ENCODE assay signal across 21 cellular contexts in genomic region chr16:86496262-86496928, GRCh38. TPM values are rescaled to one million over a fixed set of nuclear protein-coding genes. Genes with fewer than 3 reads are reported as not detected.
A peak's percentile ranks its signal among the peaks of the same experiment; 100 is the strongest.
DNase-seq lines count a peak whose midpoint lies in the region; ATAC-seq and TF ChIP-seq lines count a peak whose summit lies in the region.
"Had no signal": no experiment of that assay in that cellular context is flagged by ENCODE, and none has a peak within 500 bp of the region (broad histone marks: within the 10 kb centered on the region; RNA-seq: fewer than 3 reads in every experiment).

No MANE protein-coding gene starts in this region.

- H3K27me3 Mint-ChIP-seq in type B pancreatic cell: peaks cover 94% of the 10 kb centered on the region

- TF ChIP-seq CTCF in esophagus squamous epithelium (IDR thresholded peaks at IDR 0.05) (no peak), type B pancreatic cell (conservative IDR thresholded peaks at IDR 0.05) (no peak)

- DNase-seq in activated T-cell treated with anti-CD3 and anti-CD28 coated beads, Interleukin-2, amount 50 U/mL, for 48 hours: peak; percentile 16 to 22
- DNase-seq in activated T-cell treated with anti-CD3 and anti-CD28 coated beads, Interleukin-2, amount 50 U/mL, for 1 hour: no peak
- no peak for DNase-seq in esophagus squamous epithelium (lab: John Stamatoyannopoulos, UW)
- DNase-seq in type B pancreatic cell (ENCODE audit: extremely low spot score, unreplicated experiment): no peak
- no peak for DNase-seq in SIG-M5 treated with dmso at 0.1 percent for 504 hours (lab: John Stamatoyannopoulos, UW; ENCODE audit: unreplicated experiment)
- DNase-seq in DMS 273 (lab: John Stamatoyannopoulos, UW; ENCODE audit: unreplicated experiment): no peak
- DNase-seq: ACHN; activated CD4-positive, alpha-beta T cell treated with anti-CD3 and anti-CD28 coated beads for 36 hours; anterior cingulate cortex; DMS79 treated with DMSO at 0.1 percent for 48 hours; gastrocnemius medialis; NCI-H2081; NCI-H524 treated with DMSO at 0.1 percent for 48 hours; OCI-M1; stimulated activated naive CD4-positive, alpha-beta T cell treated with Interleukin-2 at 50 U/mL for 16 hours had no signal

- no peaks in the 10 kb centered on the region for H3K36me3 Mint-ChIP-seq in type B pancreatic cell
- H3K36me3 Mint-ChIP-seq: CD4-positive, alpha-beta memory T cell had no signal

- H3K27ac Mint-ChIP-seq in type B pancreatic cell: no peak overlapping the region
- H3K27ac Mint-ChIP-seq: activated CD4-positive, alpha-beta T cell treated with anti-CD3 and anti-CD28 coated beads for 36 hours; activated T-helper 17 cell treated with anti-CD3 and anti-CD28 coated beads, Interleukin-2, amount 50 U/mL, for 72 hours; CD4-positive, alpha-beta memory T cell had no signal

- ATAC-seq in HG03097 (IDR thresholded peaks at IDR 0.05; ENCODE audit: low FRiP score, unreplicated experiment): no peak
- ATAC-seq: activated CD4-positive, alpha-beta T cell treated with anti-CD3 and anti-CD28 coated beads for 36 hours; activated T-helper 17 cell treated with anti-CD3 and anti-CD28 coated beads, Interleukin-2, amount 50 U/mL, for 72 hours; gastrocnemius medialis had no signal

- H3K9me3 ChIP-seq in esophagus squamous epithelium: no peaks in the 10 kb centered on the region
- H3K9me3 ChIP-seq in muscle layer of duodenum (ENCODE audit: control insufficient read depth in 1 of 2, low read length in 2 of 2): no peaks in the 10 kb centered on the region
- H3K9me3 ChIP-seq: gastrocnemius medialis, SJSA1 had no signal

- no peaks in the 10 kb centered on the region for H3K36me3 ChIP-seq in esophagus squamous epithelium
- H3K36me3 ChIP-seq in muscle layer of duodenum (ENCODE audit: control insufficient read depth in 1 of 2, insufficient read depth in 2 of 2, low read length in 2 of 2): no peaks in the 10 kb centered on the region
- H3K36me3 ChIP-seq: gastrocnemius medialis had no signal

- intact Hi-C loops in esophagus squamous epithelium (cut with DNase I): no loop called here

- H3K4me3 ChIP-seq in esophagus squamous epithelium (peak overlapping the region; percentile 5 to 63 (median 42)), muscle layer of duodenum (ENCODE audit: low read depth in 1 of 2, low read length in 2 of 2) (peak overlapping the region; percentile 19 to 57)
- H3K4me3 ChIP-seq: gastrocnemius medialis had no signal

- peaks cover 4 to 72% (median 10%) of the 10 kb centered on the region in 3 donors for H3K4me1 ChIP-seq in esophagus squamous epithelium
- peaks cover 0 to 17% of the 10 kb centered on the region in 2 donors for H3K4me1 ChIP-seq in muscle layer of duodenum (ENCODE audit: control insufficient read depth in 1 of 2, insufficient read depth in 2 of 2, low read length in 2 of 2)

- H3K4me3 Mint-ChIP-seq in type B pancreatic cell: peak overlapping the region; percentile 69
- H3K4me3 Mint-ChIP-seq: activated CD4-positive, alpha-beta T cell treated with anti-CD3 and anti-CD28 coated beads for 36 hours; activated T-helper 17 cell treated with anti-CD3 and anti-CD28 coated beads, Interleukin-2, amount 50 U/mL, for 72 hours; CD4-positive, alpha-beta memory T cell had no signal

- 11 to 20% methylated on average over 12 to 18 of the region's 34 CpGs for WGBS in esophagus squamous epithelium, 2 donors

- H3K9me3 Mint-ChIP-seq in type B pancreatic cell: no peaks in the 10 kb centered on the region
- H3K9me3 Mint-ChIP-seq: activated T-helper 17 cell treated with anti-CD3 and anti-CD28 coated beads, Interleukin-2, amount 50 U/mL, for 72 hours had no signal

- H3K4me1 Mint-ChIP-seq in type B pancreatic cell (ENCODE audit: unreplicated experiment): peaks cover 19% of the 10 kb centered on the region
- H3K4me1 Mint-ChIP-seq: activated T-helper 17 cell treated with anti-CD3 and anti-CD28 coated beads, Interleukin-2, amount 50 U/mL, for 72 hours had no signal

- TF ChIP-seq POLR2A in esophagus squamous epithelium (IDR thresholded peaks at IDR 0.05): no peak

- H3K27ac ChIP-seq in esophagus squamous epithelium: peak overlapping the region; percentile 76 to 95 (median 92)
- peak overlapping the region; percentile 82 for H3K27ac ChIP-seq in muscle layer of duodenum (ENCODE audit: low read length)
- H3K27ac ChIP-seq: gastrocnemius medialis had no signal

- H3K27me3 ChIP-seq in esophagus squamous epithelium (peaks cover 14 to 100% (median 29%) of the 10 kb centered on the region in 4 donors), muscle layer of duodenum (ENCODE audit: low read depth, low read length) (peaks cover 29% of the 10 kb centered on the region)
- H3K27me3 ChIP-seq: SJSA1 had no signal

RNA-seq across cellular contexts. Expression of gene FOXF1, which starts 13.9 kb away (rescaled TPM):
- 1 to 10 TPM in 3 of 4 donors, under 1 TPM in 1; 0.76 to 8.6 (median 3.0) TPM for total RNA-seq in esophagus squamous epithelium
- 0.48 and 3.4 TPM in 2 replicates for total RNA-seq in type B pancreatic cell (ENCODE audit: low replicate concordance)
- total RNA-seq: activated CD4-positive, alpha-beta T cell treated with anti-CD3 and anti-CD28 coated beads for 36 hours; activated T-helper 17 cell treated with anti-CD3 and anti-CD28 coated beads, Interleukin-2, amount 50 U/mL, for 72 hours; CD4-positive, alpha-beta memory T cell; skeletal muscle tissue had no signal

RNA-seq across cellular contexts. Expression of gene MTHFSD, which starts 58.6 kb away (rescaled TPM):
- 10 to 100 TPM; 10.7 to 17.7 (median 14.8) TPM for total RNA-seq in esophagus squamous epithelium
- 18.2 and 20.2 TPM in 2 replicates for total RNA-seq in type B pancreatic cell (ENCODE audit: low replicate concordance)

Comparison
In these comparisons a context has a peak if more than half of its experiments do, and no peak if none do; other contexts are left out.
1. DNase-seq: peak in activated T-cell treated with anti-CD3 and anti-CD28 coated beads, Interleukin-2, amount 50 U/mL, for 48 hours (2 of 2); none in activated T-cell treated with anti-CD3 and anti-CD28 coated beads, Interleukin-2, amount 50 U/mL, for 1 hour (single experiment), esophagus squamous epithelium (single experiment), type B pancreatic cell (single experiment), SIG-M5 treated with dmso at 0.1 percent for 504 hours (single experiment) and DMS 273 (single experiment).